ENCODE assay signal across 2 cellular contexts in the genomic region with DNA sequence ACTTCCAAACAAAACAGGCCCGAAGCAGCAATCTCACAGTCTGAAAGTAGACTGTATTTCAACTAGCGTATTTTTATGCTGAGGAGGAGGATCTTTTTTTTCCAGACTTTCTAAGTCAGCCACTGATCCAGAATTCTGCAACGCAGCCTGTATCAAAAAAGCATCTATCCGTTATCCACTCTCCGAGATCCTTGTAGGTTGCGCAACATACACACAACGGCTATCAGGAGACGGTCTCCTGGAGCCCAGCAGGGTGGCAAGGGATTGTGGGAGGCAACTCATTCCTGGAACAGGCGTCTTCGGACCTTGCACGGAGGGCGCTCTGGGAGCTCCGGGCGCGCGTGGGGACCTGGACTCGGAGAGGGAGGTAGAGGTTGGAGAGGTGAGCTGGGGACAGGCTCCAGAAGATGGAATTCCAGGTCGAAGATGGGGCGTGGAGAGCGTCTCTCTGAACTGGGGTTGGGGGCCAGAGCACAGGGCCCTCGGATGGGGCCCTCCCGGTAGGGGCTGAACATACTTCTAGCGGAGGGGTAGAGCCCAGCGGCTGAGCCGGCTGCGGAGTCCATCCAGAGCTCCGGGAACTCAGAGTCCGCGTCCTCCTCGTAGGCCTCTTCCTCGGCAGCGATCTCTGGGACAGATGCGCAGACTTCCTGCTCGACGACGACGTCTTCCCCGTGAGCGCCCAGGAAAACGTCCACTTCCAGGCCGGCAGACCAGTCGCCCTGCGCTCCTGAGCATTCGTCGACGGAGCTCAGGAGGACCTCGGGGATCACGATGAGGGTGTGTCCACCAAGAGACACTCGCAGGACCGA.
TF ChIP-seq lines count a peak whose summit lies in the region.

No MANE protein-coding gene starts in this region.

TF ChIP-seq in K562, 482 proteins besides CTCF, POLR2A, EP300 and RAD21:
- TF ChIP-seq ZNF445 (CRISPR knock-in tag; IDR thresholded peaks at IDR 0.05; ENCODE audit: low read depth): no peak
- no peak for TF ChIP-seq ZBTB12 (CRISPR knock-in tag; IDR thresholded peaks at IDR 0.05)
- TF ChIP-seq CEBPG (CRISPR knock-in tag; IDR thresholded peaks at IDR 0.05): 0 out of 2 replicates have a peak, but pooled peaks have one; percentile 38
- peak; percentile 28 to 87; a peak in 2 of 4 replicates for TF ChIP-seq CEBPG (tag; conservative IDR thresholded peaks at IDR 0.05 in 1 of 2, IDR thresholded peaks at IDR 0.05 in 1 of 2)
- no peak for TF ChIP-seq CHD2 (IDR thresholded peaks at IDR 0.05; ENCODE audit: low read depth, low read length)
- no peak for TF ChIP-seq ELF4 (CRISPR knock-in tag; IDR thresholded peaks at IDR 0.05)
- TF ChIP-seq HDGF (IDR thresholded peaks at IDR 0.05): no peak
- TF ChIP-seq POLR2AphosphoS5 (IDR thresholded peaks at IDR 0.05; ENCODE audit: control insufficient read depth, insufficient read depth, low read depth, low read length): no peak
- no peak for TF ChIP-seq TRIM28 (IDR thresholded peaks at IDR 0.05)
- TF ChIP-seq TSHZ1 (CRISPR knock-in tag; IDR thresholded peaks at IDR 0.05): no peak
- TF ChIP-seq MCM2 (IDR thresholded peaks at IDR 0.05; ENCODE audit: low read depth): no peak
- peak; percentile 91 for TF ChIP-seq CEBPB (tag; IDR thresholded peaks at IDR 0.05)
- no peak for TF ChIP-seq ZNF282 (CRISPR knock-in tag; IDR thresholded peaks at IDR 0.05)
- TF ChIP-seq ZNF699 (CRISPR knock-in tag; IDR thresholded peaks at IDR 0.05; ENCODE audit: insufficient replicate concordance): no peak
- no peak for TF ChIP-seq ILK (tag; IDR thresholded peaks at IDR 0.05; ENCODE audit: borderline replicate concordance, low read depth)
- TF ChIP-seq CCAR2 (IDR thresholded peaks at IDR 0.05; ENCODE audit: low read depth, low read length): no peak
- no peak for TF ChIP-seq ZC3H4 (CRISPR knock-in tag; IDR thresholded peaks at IDR 0.05; ENCODE audit: borderline replicate concordance)
- TF ChIP-seq ZFP1 (CRISPR knock-in tag; IDR thresholded peaks at IDR 0.05): no peak
- TF ChIP-seq, protein P1, sequence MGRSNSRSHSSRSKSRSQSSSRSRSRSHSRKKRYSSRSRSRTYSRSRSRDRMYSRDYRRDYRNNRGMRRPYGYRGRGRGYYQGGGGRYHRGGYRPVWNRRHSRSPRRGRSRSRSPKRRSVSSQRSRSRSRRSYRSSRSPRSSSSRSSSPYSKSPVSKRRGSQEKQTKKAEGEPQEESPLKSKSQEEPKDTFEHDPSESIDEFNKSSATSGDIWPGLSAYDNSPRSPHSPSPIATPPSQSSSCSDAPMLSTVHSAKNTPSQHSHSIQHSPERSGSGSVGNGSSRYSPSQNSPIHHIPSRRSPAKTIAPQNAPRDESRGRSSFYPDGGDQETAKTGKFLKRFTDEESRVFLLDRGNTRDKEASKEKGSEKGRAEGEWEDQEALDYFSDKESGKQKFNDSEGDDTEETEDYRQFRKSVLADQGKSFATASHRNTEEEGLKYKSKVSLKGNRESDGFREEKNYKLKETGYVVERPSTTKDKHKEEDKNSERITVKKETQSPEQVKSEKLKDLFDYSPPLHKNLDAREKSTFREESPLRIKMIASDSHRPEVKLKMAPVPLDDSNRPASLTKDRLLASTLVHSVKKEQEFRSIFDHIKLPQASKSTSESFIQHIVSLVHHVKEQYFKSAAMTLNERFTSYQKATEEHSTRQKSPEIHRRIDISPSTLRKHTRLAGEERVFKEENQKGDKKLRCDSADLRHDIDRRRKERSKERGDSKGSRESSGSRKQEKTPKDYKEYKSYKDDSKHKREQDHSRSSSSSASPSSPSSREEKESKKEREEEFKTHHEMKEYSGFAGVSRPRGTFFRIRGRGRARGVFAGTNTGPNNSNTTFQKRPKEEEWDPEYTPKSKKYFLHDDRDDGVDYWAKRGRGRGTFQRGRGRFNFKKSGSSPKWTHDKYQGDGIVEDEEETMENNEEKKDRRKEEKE (IDR thresholded peaks at IDR 0.05; ENCODE audit: borderline replicate concordance in 1 of 2, control insufficient read depth in 1 of 2, low read depth in 2 of 2, low read length in 1 of 2): no peak

TF ChIP-seq in HepG2, 621 proteins besides CTCF, POLR2A, EP300 and RAD21:
- TF ChIP-seq ONECUT2 (CRISPR knock-in tag; IDR thresholded peaks at IDR 0.05) (no peak), ZNF878 (CRISPR knock-in tag; IDR thresholded peaks at IDR 0.05) (no peak), ELF3 (CRISPR knock-in tag; IDR thresholded peaks at IDR 0.05) (no peak), CEBPZ (IDR thresholded peaks at IDR 0.05; ENCODE audit: low read length) (no peak), MAF1 (CRISPR knock-in tag; IDR thresholded peaks at IDR 0.05; ENCODE audit: borderline replicate concordance) (no peak), NCOA1 (CRISPR knock-in tag; IDR thresholded peaks at IDR 0.05) (no peak), ZNF317 (CRISPR knock-in tag; IDR thresholded peaks at IDR 0.05) (no peak), ZFP36L1 (CRISPR knock-in tag; IDR thresholded peaks at IDR 0.05) (no peak), CEBPG (CRISPR knock-in tag; IDR thresholded peaks at IDR 0.05) (peak; percentile 35; the same call in 1 of the 2 replicates), JARID2 (CRISPR knock-in tag; IDR thresholded peaks at IDR 0.05; ENCODE audit: insufficient replicate concordance) (no peak), CEBPB (IDR thresholded peaks at IDR 0.05; ENCODE audit: borderline replicate concordance, low read depth, low read length) (peak; percentile 91), ZNF724P (CRISPR knock-in tag; IDR thresholded peaks at IDR 0.05; ENCODE audit: borderline replicate concordance) (no peak), KDM5B (CRISPR knock-in tag; IDR thresholded peaks at IDR 0.05; ENCODE audit: borderline replicate concordance) (no peak), ZNF850 (CRISPR knock-in tag; conservative IDR thresholded peaks at IDR 0.05) (no peak), GABPA (IDR thresholded peaks at IDR 0.05; ENCODE audit: low read depth, low read length) (no peak), GABPA (CRISPR knock-in tag; IDR thresholded peaks at IDR 0.05; ENCODE audit: low read depth) (no peak), ZBTB42 (CRISPR knock-in tag; IDR thresholded peaks at IDR 0.05) (no peak), THYN1 (CRISPR knock-in tag; IDR thresholded peaks at IDR 0.05; ENCODE audit: borderline replicate concordance, low read depth) (no peak)
- TF ChIP-seq, protein P2, sequence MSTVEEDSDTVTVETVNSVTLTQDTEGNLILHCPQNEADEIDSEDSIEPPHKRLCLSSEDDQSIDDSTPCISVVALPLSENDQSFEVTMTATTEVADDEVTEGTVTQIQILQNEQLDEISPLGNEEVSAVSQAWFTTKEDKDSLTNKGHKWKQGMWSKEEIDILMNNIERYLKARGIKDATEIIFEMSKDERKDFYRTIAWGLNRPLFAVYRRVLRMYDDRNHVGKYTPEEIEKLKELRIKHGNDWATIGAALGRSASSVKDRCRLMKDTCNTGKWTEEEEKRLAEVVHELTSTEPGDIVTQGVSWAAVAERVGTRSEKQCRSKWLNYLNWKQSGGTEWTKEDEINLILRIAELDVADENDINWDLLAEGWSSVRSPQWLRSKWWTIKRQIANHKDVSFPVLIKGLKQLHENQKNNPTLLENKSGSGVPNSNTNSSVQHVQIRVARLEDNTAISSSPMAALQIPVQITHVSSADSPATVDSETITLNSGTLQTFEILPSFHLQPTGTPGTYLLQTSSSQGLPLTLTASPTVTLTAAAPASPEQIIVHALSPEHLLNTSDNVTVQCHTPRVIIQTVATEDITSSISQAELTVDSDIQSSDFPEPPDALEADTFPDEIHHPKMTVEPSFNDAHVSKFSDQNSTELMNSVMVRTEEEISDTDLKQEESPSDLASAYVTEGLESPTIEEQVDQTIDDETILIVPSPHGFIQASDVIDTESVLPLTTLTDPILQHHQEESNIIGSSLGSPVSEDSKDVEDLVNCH (CRISPR knock-in tag; IDR thresholded peaks at IDR 0.05): no peak
